In genomic region chr1:236686815-236687160, GRCh38 we compare ENCODE assay signal across 9 cellular contexts. TPM values are rescaled to one million over a fixed set of nuclear protein-coding genes. Genes with fewer than 3 reads are reported as not detected.
DNase-seq lines count a peak whose midpoint lies in the region; ATAC-seq and TF ChIP-seq lines count a peak whose summit lies in the region.
"Had no signal": no experiment of that assay in that cellular context is flagged by ENCODE, and none has a peak within 500 bp of the region (broad histone marks: within the 10 kb centered on the region; RNA-seq: fewer than 3 reads in every experiment).

No MANE protein-coding gene starts in this region.

- no peak for TF ChIP-seq EP300 in ovary (IDR thresholded peaks at IDR 0.05)

- no peak for TF ChIP-seq CTCF in fibroblast of pulmonary artery (IDR thresholded peaks at IDR 0.05; ENCODE audit: low read length, missing control alignments)
- TF ChIP-seq CTCF in ovary (IDR thresholded peaks at IDR 0.05) = no peak

- H3K9me3 ChIP-seq in ES-I3 (ENCODE audit: control insufficient read depth, insufficient read depth, low read length) (no peaks in the 10 kb centered on the region), ovary (no peaks in the 10 kb centered on the region)

- intact Hi-C loops in ovary (cut with DNase I) = no loop called here

- no peak for TF ChIP-seq POLR2A in ovary (IDR thresholded peaks at IDR 0.05)

- peak overlapping the region; percentile 54 for H3K9ac ChIP-seq in ES-I3 (ENCODE audit: low read depth, low read length)

- DNase-seq in SK-N-DZ (ENCODE audit: low spot score) (peak; percentile 13), fibroblast of pulmonary artery (ENCODE audit: low read depth) (no peak), ovary (peak in 3 of 5 donors; percentile 11 to 34 (median 23)), NCI-H2227 treated with DMSO at 0.1 percent for 48 hours (lab: John Stamatoyannopoulos, UW) (no peak), NCI-H2107 (lab: John Stamatoyannopoulos, UW) (no peak)
- DNase-seq: foreskin melanocyte had no signal

- no peaks in the 10 kb centered on the region for H3K27me3 ChIP-seq in ovary

- H3K4me1 ChIP-seq in ES-I3 (ENCODE audit: insufficient read depth, low read length) = no peaks in the 10 kb centered on the region
- H3K4me1 ChIP-seq in ovary (ENCODE audit: insufficient read depth) = peaks cover 5% of the 10 kb centered on the region

- H3K4me3 ChIP-seq in fibroblast of pulmonary artery (replicated peaks; ENCODE audit: low read depth, low read length) (peak overlapping the region; percentile 48), ovary (peak overlapping the region; percentile 34)

- 5 to 11% (median 6%) methylated on average over 28 to 31 of the region's 31 CpGs for WGBS in ovary, 3 donors

- H3K36me3 ChIP-seq in ES-I3 (ENCODE audit: insufficient read depth, low read length) (no peaks in the 10 kb centered on the region), ovary (no peaks in the 10 kb centered on the region)

- ATAC-seq in GM21360 (IDR thresholded peaks at IDR 0.05; ENCODE audit: unreplicated experiment) = no peak
- ATAC-seq in HG02852 (IDR thresholded peaks at IDR 0.05; ENCODE audit: unreplicated experiment) = no peak

- no peak overlapping the region for H3K27ac ChIP-seq in ovary

RNA-seq across cellular contexts. Expression of gene ACTN2, which starts 0.5 kb away (rescaled TPM):
- 0.90 and 1.2 TPM in 2 replicates for polyA plus RNA-seq in SK-N-DZ (2014; cell fraction: cytosol; rRNA removed)
- polyA plus RNA-seq in SK-N-DZ (2014; cell fraction: nucleus; rRNA removed) = 8.6 and 15.5 TPM in 2 replicates
- total RNA-seq in ovary = 1 to 10 TPM in 3 of 7 donors, under 1 TPM in 4; 0.34 to 2.7 (median 0.83) TPM
- polyA plus RNA-seq in ovary = 1 to 10 TPM; 1.1 to 1.6 TPM

Comparison
In these comparisons a context has a peak if more than half of its experiments do, and no peak if none do; other contexts are left out.
1. DNase-seq: peak in SK-N-DZ (single experiment) and ovary (3 of 5); none in fibroblast of pulmonary artery (single experiment), NCI-H2227 treated with DMSO at 0.1 percent for 48 hours (single experiment) and NCI-H2107 (single experiment).